1 cellular context compared by ENCODE assay signal in the genomic region with DNA sequence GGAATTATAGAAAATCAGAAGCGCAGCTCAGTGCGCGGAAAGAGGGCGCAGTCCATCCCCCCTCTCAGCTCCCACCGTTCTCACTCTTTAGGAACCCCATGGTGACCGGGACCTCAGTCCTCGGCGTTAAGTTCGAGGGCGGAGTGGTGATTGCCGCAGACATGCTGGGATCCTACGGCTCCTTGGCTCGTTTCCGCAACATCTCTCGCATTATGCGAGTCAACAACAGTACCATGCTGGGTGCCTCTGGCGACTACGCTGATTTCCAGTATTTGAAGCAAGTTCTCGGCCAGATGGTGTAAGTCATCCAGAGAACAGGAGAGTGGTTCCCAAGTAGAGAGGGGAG.
TF ChIP-seq lines count a peak whose summit lies in the region.

No MANE protein-coding gene starts in this region.

TF ChIP-seq in K562, 482 proteins besides CTCF, POLR2A, EP300 and RAD21 (continued from another document):
- TF ChIP-seq, protein P1, sequence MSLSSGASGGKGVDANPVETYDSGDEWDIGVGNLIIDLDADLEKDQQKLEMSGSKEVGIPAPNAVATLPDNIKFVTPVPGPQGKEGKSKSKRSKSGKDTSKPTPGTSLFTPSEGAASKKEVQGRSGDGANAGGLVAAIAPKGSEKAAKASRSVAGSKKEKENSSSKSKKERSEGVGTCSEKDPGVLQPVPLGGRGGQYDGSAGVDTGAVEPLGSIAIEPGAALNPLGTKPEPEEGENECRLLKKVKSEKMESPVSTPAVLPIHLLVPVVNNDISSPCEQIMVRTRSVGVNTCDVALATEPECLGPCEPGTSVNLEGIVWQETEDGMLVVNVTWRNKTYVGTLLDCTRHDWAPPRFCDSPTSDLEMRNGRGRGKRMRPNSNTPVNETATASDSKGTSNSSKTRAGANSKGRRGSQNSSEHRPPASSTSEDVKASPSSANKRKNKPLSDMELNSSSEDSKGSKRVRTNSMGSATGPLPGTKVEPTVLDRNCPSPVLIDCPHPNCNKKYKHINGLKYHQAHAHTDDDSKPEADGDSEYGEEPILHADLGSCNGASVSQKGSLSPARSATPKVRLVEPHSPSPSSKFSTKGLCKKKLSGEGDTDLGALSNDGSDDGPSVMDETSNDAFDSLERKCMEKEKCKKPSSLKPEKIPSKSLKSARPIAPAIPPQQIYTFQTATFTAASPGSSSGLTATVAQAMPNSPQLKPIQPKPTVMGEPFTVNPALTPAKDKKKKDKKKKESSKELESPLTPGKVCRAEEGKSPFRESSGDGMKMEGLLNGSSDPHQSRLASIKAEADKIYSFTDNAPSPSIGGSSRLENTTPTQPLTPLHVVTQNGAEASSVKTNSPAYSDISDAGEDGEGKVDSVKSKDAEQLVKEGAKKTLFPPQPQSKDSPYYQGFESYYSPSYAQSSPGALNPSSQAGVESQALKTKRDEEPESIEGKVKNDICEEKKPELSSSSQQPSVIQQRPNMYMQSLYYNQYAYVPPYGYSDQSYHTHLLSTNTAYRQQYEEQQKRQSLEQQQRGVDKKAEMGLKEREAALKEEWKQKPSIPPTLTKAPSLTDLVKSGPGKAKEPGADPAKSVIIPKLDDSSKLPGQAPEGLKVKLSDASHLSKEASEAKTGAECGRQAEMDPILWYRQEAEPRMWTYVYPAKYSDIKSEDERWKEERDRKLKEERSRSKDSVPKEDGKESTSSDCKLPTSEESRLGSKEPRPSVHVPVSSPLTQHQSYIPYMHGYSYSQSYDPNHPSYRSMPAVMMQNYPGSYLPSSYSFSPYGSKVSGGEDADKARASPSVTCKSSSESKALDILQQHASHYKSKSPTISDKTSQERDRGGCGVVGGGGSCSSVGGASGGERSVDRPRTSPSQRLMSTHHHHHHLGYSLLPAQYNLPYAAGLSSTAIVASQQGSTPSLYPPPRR (CRISPR knock-in tag; IDR thresholded peaks at IDR 0.05; ENCODE audit: borderline replicate concordance) = 0 out of 2 replicates have a peak, but pooled peaks have one; percentile 2
- TF ChIP-seq ZFP1 (CRISPR knock-in tag; IDR thresholded peaks at IDR 0.05) = no peak
- no peak for TF ChIP-seq NBN (IDR thresholded peaks at IDR 0.05; ENCODE audit: low read depth)
- TF ChIP-seq, protein P2, sequence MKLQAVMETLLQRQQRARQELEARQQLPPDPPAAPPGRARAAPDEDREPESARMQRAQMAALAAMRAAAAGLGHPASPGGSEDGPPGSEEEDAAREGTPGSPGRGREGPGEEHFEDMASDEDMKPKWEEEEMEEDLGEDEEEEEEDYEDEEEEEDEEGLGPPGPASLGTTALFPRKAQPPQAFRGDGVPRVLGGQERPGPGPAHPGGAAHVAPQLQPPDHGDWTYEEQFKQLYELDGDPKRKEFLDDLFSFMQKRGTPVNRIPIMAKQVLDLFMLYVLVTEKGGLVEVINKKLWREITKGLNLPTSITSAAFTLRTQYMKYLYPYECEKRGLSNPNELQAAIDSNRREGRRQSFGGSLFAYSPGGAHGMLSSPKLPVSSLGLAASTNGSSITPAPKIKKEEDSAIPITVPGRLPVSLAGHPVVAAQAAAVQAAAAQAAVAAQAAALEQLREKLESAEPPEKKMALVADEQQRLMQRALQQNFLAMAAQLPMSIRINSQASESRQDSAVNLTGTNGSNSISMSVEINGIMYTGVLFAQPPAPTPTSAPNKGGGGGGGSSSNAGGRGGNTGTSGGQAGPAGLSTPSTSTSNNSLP (IDR thresholded peaks at IDR 0.05; ENCODE audit: borderline replicate concordance, low read depth, low read length) = no peak
- TF ChIP-seq ZNF133 (CRISPR knock-in tag; IDR thresholded peaks at IDR 0.05) = no peak
- TF ChIP-seq, protein P3, sequence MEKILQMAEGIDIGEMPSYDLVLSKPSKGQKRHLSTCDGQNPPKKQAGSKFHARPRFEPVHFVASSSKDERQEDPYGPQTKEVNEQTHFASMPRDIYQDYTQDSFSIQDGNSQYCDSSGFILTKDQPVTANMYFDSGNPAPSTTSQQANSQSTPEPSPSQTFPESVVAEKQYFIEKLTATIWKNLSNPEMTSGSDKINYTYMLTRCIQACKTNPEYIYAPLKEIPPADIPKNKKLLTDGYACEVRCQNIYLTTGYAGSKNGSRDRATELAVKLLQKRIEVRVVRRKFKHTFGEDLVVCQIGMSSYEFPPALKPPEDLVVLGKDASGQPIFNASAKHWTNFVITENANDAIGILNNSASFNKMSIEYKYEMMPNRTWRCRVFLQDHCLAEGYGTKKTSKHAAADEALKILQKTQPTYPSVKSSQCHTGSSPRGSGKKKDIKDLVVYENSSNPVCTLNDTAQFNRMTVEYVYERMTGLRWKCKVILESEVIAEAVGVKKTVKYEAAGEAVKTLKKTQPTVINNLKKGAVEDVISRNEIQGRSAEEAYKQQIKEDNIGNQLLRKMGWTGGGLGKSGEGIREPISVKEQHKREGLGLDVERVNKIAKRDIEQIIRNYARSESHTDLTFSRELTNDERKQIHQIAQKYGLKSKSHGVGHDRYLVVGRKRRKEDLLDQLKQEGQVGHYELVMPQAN (IDR thresholded peaks at IDR 0.05; ENCODE audit: borderline replicate concordance) = peak; percentile 20; the same call in 1 of the 2 replicates
- TF ChIP-seq SMARCA4 (IDR thresholded peaks at IDR 0.05) = no peak
- no peak for TF ChIP-seq SRSF1 (IDR thresholded peaks at IDR 0.05; ENCODE audit: low read depth, low read length)
- TF ChIP-seq CTBP1 (IDR thresholded peaks at IDR 0.05; ENCODE audit: borderline replicate concordance) = no peak
- TF ChIP-seq NFRKB (IDR thresholded peaks at IDR 0.05; ENCODE audit: low read depth) = no peak
- no peak for TF ChIP-seq ZNF146 (CRISPR knock-in tag; IDR thresholded peaks at IDR 0.05; ENCODE audit: unreplicated experiment)
- TF ChIP-seq MYC (IDR thresholded peaks at IDR 0.05; ENCODE audit: low read depth, low read length) = no peak
- no peak for TF ChIP-seq MYC (CRISPR knock-in tag; IDR thresholded peaks at IDR 0.05; ENCODE audit: borderline replicate concordance, low read depth)
- TF ChIP-seq NR2C1 (IDR thresholded peaks at IDR 0.05) = no peak
- TF ChIP-seq NR2C1 (tag; IDR thresholded peaks at IDR 0.05) = no peak
- TF ChIP-seq HDAC3 (IDR thresholded peaks at IDR 0.05; ENCODE audit: borderline replicate concordance, partially characterized antibody) = no peak
- no peak for TF ChIP-seq KDM1A (IDR thresholded peaks at IDR 0.05)
- no peak for TF ChIP-seq GTF2E2 (tag; IDR thresholded peaks at IDR 0.05)
- TF ChIP-seq RFX7 (CRISPR knock-in tag; IDR thresholded peaks at IDR 0.05) = no peak
- TF ChIP-seq WHSC1 (IDR thresholded peaks at IDR 0.05; ENCODE audit: low read length) = no peak
- TF ChIP-seq GABPB2 (CRISPR knock-in tag; conservative IDR thresholded peaks at IDR 0.05) = no peak
- no peak for TF ChIP-seq ZSCAN32 (CRISPR knock-in tag; IDR thresholded peaks at IDR 0.05)
- no peak for TF ChIP-seq HINFP (tag; conservative IDR thresholded peaks at IDR 0.05; ENCODE audit: low read depth)
- TF ChIP-seq NR1H2 (CRISPR knock-in tag; IDR thresholded peaks at IDR 0.05) = 0 out of 2 replicates have a peak, but pooled peaks have one; percentile 7
- TF ChIP-seq CSDE1 (IDR thresholded peaks at IDR 0.05) = no peak
- no peak for TF ChIP-seq MIER1 (IDR thresholded peaks at IDR 0.05; ENCODE audit: low read depth)
- no peak for TF ChIP-seq TBL1XR1 (IDR thresholded peaks at IDR 0.05; ENCODE audit: low read length in 2 of 2)
- 0 out of 4 replicates have a peak, but pooled peaks of 1 of the 2 experiments have one; percentile 35 for TF ChIP-seq SIN3A (IDR thresholded peaks at IDR 0.05; ENCODE audit: borderline replicate concordance in 2 of 2, control insufficient read depth in 1 of 2, low read depth in 2 of 2, low read length in 2 of 2)
TF ChIP-seq in K562: peak in this region for 12.
